ENCODE assay signal across 8 cellular contexts in the genomic region with DNA sequence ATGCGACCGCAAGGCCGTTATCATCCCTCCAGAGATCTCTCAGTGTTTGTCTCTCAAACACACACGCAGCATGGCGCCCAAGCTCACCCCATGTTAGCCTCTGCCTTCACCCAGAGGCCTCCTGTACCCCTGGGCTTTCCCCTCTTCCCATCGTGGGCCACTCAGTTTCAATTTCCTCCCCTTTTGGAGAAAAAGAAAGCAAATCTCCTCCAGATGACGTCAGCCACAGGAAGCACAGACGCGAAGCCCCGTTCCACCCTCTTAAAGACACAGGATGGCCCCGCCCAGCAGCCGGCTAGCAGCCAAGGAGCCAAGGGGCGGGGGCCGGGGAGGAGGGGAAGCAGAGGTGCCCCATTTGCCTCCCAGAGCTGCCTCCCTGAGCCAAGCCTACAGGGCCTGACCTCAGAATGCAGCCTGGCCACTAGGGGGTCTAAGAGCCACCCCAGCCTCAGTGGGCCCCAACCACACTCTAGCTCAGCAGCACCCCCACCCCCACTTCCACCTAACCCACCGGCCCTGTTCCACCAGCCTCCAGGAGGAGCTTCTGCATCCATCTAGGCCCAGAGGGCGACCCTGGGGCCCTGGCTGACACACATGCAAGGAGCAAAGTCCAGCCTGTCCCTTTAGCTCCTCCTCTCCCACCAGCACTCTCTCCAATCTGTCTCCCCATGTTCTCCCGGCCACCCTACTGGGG. TPM values are rescaled to one million over a fixed set of nuclear protein-coding genes. Genes with fewer than 3 reads are reported as not detected.
DNase-seq lines count a peak whose midpoint lies in the region; ATAC-seq and FAIRE-seq lines count a peak whose summit lies in the region.

No MANE protein-coding gene starts in this region.

- H3K4me1 ChIP-seq in mucosa of stomach (ENCODE audit: control insufficient read depth, insufficient read depth, low read length) = peaks cover 33% of the 10 kb centered on the region

- peak overlapping the region; percentile 93 for H3K9ac ChIP-seq in mucosa of stomach (ENCODE audit: low read length)

- H3K9me3 ChIP-seq in mucosa of stomach (ENCODE audit: control insufficient read depth, low read length) = no peaks in the 10 kb centered on the region

- no peaks in the 10 kb centered on the region for H3K36me3 ChIP-seq in mucosa of stomach (ENCODE audit: control insufficient read depth, insufficient read depth, low read length)

- ATAC-seq in GM21381 (IDR thresholded peaks at IDR 0.05; ENCODE audit: unreplicated experiment) (peak; percentile 85), esophagus mucosa (peak; percentile 86)

- peak; percentile 91 for FAIRE-seq in HTR-8/SVneo (lab: Jason Lieb, UNC)

- no peaks in the 10 kb centered on the region for H3K27me3 ChIP-seq in mucosa of stomach (ENCODE audit: control insufficient read depth, insufficient read depth, low read length)

- DNase-seq in DMS 273 (lab: John Stamatoyannopoulos, UW; ENCODE audit: unreplicated experiment) (peak; percentile 95), HTR-8/SVneo (ENCODE audit: insufficient read length, low spot score) (peak; percentile 93), OCI-M2 (lab: John Stamatoyannopoulos, UW; ENCODE audit: unreplicated experiment) (peak; percentile 59)
- peak; percentile 90 for DNase-seq in activated T-cell treated with anti-CD3 and anti-CD28 coated beads, Interleukin-2, amount 50 U/mL, for 1 hour
- DNase-seq in stimulated activated CD8-positive, alpha-beta memory T cell treated with anti-CD3 and anti-CD28 coated beads, Interleukin-4, amount 100 ng/mL, for 48 hours = peak; percentile 96

- peak overlapping the region; percentile 86 for H3K4me3 ChIP-seq in mucosa of stomach (ENCODE audit: low read length)

RNA-seq across cellular contexts. Expression of a gene that starts 26.5 kb away (rescaled TPM):
- 6.3 TPM for total RNA-seq in esophagus mucosa

RNA-seq across cellular contexts. Expression of a gene that starts 30.9 kb away (rescaled TPM):
- total RNA-seq in esophagus mucosa = 210 TPM

RNA-seq across cellular contexts. Expression of a gene that starts 33.0 kb away (rescaled TPM):
- 244 TPM for total RNA-seq in esophagus mucosa

RNA-seq across cellular contexts. Expression of a gene that starts 33.2 kb away (rescaled TPM):
- 15.3 TPM for total RNA-seq in esophagus mucosa

RNA-seq across cellular contexts. Expression of a gene that starts 43.2 kb away (rescaled TPM):
- total RNA-seq in esophagus mucosa = 62.0 TPM

Comparison
In these comparisons a context has a peak if more than half of its experiments do, and no peak if none do; other contexts are left out.
1. Peak in every context shown above with its lines: DNase-seq, ATAC-seq and H3K4me3 ChIP-seq.